ENCODE assay signal across 8 cellular contexts in the genomic region with DNA sequence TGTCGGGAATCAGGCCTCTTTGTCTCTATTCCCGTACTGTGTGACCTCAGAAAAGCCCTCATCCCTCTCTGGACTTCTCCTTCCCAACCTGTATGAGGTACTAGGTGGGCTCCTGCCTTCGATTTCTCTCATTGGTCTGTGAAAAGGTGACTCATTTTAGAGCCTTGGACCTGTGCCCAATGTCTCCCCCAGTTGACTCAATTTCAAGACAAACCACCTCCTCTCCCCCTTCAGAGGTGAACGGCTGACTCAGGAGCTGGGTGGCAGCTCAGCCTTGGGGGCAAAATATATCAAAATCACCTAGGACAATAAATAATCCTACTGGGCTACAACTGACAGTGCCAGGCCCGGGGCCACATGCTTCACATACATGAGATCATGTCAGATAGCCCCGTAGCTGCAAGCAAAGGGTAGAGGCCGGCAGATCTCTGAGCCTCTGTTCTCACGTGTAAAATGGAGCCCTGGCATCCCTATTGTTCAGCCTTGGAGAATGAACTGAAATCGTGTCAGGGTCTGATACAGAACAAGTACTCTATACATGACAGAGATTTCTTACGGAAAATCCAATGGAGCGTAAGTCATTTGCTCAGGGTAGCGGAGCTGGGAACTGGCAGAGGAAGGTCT. TPM values are rescaled to one million over a fixed set of nuclear protein-coding genes. Genes with fewer than 3 reads are reported as not detected.
A peak's percentile ranks its signal among the peaks of the same experiment; 100 is the strongest.
DNase-seq lines count a peak whose midpoint lies in the region; ATAC-seq, FAIRE-seq and TF ChIP-seq lines count a peak whose summit lies in the region.

No MANE protein-coding gene starts in this region.

- peak; percentile 7 for FAIRE-seq in A549 (lab: Jason Lieb, UNC)

- peaks cover 31% of the 10 kb centered on the region for H3K4me1 ChIP-seq in A549

- no peak for TF ChIP-seq RAD21 in A549 (conservative IDR thresholded peaks at IDR 0.05 in 1 of 2, IDR thresholded peaks at IDR 0.05 in 1 of 2)

- H3K4me3 ChIP-seq in A549 (peak overlapping the region; percentile 64), coronary artery (peak overlapping the region; percentile 94)

- peak overlapping the region; percentile 88 to 93 for H3K27ac ChIP-seq in A549
- peak overlapping the region; percentile 94 to 98 for H3K27ac ChIP-seq in coronary artery

- H3K9me3 Mint-ChIP-seq in activated B cell treated with CpG ODN at 0.5 μM for 24 hours, result no peaks in the 10 kb centered on the region

- peaks cover 63% of the 10 kb centered on the region for H3K4me1 Mint-ChIP-seq in activated B cell treated with CpG ODN at 0.5 μM for 24 hours

- H3K27me3 Mint-ChIP-seq in activated B cell treated with CpG ODN at 0.5 μM for 24 hours, result no peaks in the 10 kb centered on the region

- H3K4me2 ChIP-seq in A549, result peak overlapping the region; percentile 95

- POLR2A ChIA-PET in A549 (lab: Yijun Ruan, JAX), result interaction anchor here (0.6 to 2.4 kb wide), 21 partner anchors 12 to 1144 kb away, joined by 3 to 71 read pairs (median 5); partner anchors contain the start of genes ACTMAP, B9D2, EGLN2 and NUMBL
- POLR2A ChIA-PET in activated B cell treated with CpG ODN at 0.5 μM for 24 hours (lab: Charles Lee), result interaction anchor here (0.6 to 2.4 kb wide), 22 partner anchors 10 to 548 kb away, joined by 3 to 53 read pairs (median 4); partner anchors contain the start of genes ACTMAP, EGLN2, HNRNPUL1 and NUMBL

- DNase-seq in A549 (ENCODE audit: low read depth in 1 of 2, low spot score in 1 of 2) (peak; percentile 93 to 96), HPDE6-E6E7 (ENCODE audit: extremely low spot score) (peak; percentile 79), activated B cell treated with CpG ODN at 0.5 μM for 24 hours (peak; percentile 26), coronary artery (ENCODE audit: low spot score) (no peak), middle frontal gyrus (ENCODE audit: extremely low spot score, low spot score) (peak; percentile 6), NCI-H1092 treated with DMSO at 0.1 percent for 48 hours (lab: John Stamatoyannopoulos, UW) (no peak)
- DNase-seq in stimulated activated CD8-positive, alpha-beta memory T cell treated with anti-CD3 and anti-CD28 coated beads, Interleukin-4, amount 100 ng/mL, for 4 hours (ENCODE audit: low read depth in 2 of 2, low spot score in 1 of 2), result peak; percentile 67 to 71

- ATAC-seq in A549, result peak; percentile 5 to 17
- no peak for ATAC-seq in activated B cell treated with CpG ODN at 0.5 μM for 24 hours (ENCODE audit: low read depth)
- ATAC-seq in HG03521 (IDR thresholded peaks at IDR 0.05; ENCODE audit: unreplicated experiment), result no peak

- H3K27ac Mint-ChIP-seq in activated B cell treated with CpG ODN at 0.5 μM for 24 hours, result peak overlapping the region; percentile 95

- WGBS in A549 (ENCODE audit: missing lambda C conversion rate), result under 1% methylated on average over 12 of the region's 12 CpGs

- H3K4me3 Mint-ChIP-seq in activated B cell treated with CpG ODN at 0.5 μM for 24 hours, result peak overlapping the region; percentile 90

- peaks cover 36% of the 10 kb centered on the region for H3K36me3 Mint-ChIP-seq in activated B cell treated with CpG ODN at 0.5 μM for 24 hours (ENCODE audit: low read depth)

- intact Hi-C loops in activated B cell treated with CpG ODN at 0.5 μM for 24 hours (cut with micrococcal nuclease), result loop anchor here (1.0 to 10.0 kb wide), 8 partner anchors 26 to 636 kb away; partner anchors contain the start of genes ACTMAP, NUMBL and TGFB1

- CTCF ChIA-PET in A549 (lab: Yijun Ruan, JAX) (interaction anchor here (0.6 to 2.4 kb wide), 18 partner anchors 9 to 546 kb away, joined by 3 to 23 read pairs (median 3); partner anchors contain the start of gene EGLN2), activated B cell treated with CpG ODN at 0.5 μM for 24 hours (lab: Charles Lee) (interaction anchor here (1.0 to 1.8 kb wide), 4 partner anchors 53 to 96 kb away, joined by 3 to 8 read pairs (median 4); no protein-coding TSS in a partner anchor)

- no peak for TF ChIP-seq EP300 in A549 (IDR thresholded peaks at IDR 0.05)

- H3K9me3 ChIP-seq in A549, result no peaks in the 10 kb centered on the region

- TF ChIP-seq CTCF in A549 (IDR thresholded peaks at IDR 0.05), result no peak
- TF ChIP-seq CTCF in activated B cell treated with CpG ODN at 0.5 μM for 24 hours (IDR thresholded peaks at IDR 0.05), result no peak
- TF ChIP-seq CTCF in coronary artery (IDR thresholded peaks at IDR 0.05), result no peak

- TF ChIP-seq POLR2A in A549 (IDR thresholded peaks at IDR 0.05; ENCODE audit: low read length), result no peak

TF ChIP-seq in A549, 52 proteins besides CTCF, POLR2A, EP300 and RAD21 (continues in another document):
- TF ChIP-seq KDM5A (IDR thresholded peaks at IDR 0.05), result no peak
- TF ChIP-seq HES2 (IDR thresholded peaks at IDR 0.05), result no peak
- TF ChIP-seq EHF (CRISPR knock-in tag; IDR thresholded peaks at IDR 0.05), result peak; percentile 82; the same call in 1 of the 2 replicates
- TF ChIP-seq, protein P1, sequence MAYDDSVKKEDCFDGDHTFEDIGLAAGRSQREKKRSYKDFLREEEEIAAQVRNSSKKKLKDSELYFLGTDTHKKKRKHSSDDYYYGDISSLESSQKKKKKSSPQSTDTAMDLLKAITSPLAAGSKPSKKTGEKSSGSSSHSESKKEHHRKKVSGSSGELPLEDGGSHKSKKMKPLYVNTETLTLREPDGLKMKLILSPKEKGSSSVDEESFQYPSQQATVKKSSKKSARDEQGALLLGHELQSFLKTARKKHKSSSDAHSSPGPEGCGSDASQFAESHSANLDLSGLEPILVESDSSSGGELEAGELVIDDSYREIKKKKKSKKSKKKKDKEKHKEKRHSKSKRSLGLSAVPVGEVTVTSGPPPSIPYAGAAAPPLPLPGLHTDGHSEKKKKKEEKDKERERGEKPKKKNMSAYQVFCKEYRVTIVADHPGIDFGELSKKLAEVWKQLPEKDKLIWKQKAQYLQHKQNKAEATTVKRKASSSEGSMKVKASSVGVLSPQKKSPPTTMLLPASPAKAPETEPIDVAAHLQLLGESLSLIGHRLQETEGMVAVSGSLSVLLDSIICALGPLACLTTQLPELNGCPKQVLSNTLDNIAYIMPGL (CRISPR knock-in tag; IDR thresholded peaks at IDR 0.05; ENCODE audit: borderline replicate concordance), result no peak
- TF ChIP-seq, protein P2, sequence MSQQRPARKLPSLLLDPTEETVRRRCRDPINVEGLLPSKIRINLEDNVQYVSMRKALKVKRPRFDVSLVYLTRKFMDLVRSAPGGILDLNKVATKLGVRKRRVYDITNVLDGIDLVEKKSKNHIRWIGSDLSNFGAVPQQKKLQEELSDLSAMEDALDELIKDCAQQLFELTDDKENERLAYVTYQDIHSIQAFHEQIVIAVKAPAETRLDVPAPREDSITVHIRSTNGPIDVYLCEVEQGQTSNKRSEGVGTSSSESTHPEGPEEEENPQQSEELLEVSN (IDR thresholded peaks at IDR 0.05; ENCODE audit: borderline replicate concordance, low read depth), result no peak
- no peak for TF ChIP-seq SMC3 (IDR thresholded peaks at IDR 0.05)

RNA-seq across cellular contexts. Expression of gene COQ8B, which starts 0.5 kb away (rescaled TPM):
- polyA plus RNA-seq in A549 (2011; rRNA removed) (43.9 and 47.2 TPM in 2 replicates), A549 (2017; fragmentation: RNase III; extraction: RNeasy Plus Mini Kit Qiagen cat#74134 plus additional on column Dnase treatment) (55.3 to 64.9 TPM (median 63.6 TPM) in 3 replicates)
- polyA plus RNA-seq in A549 (2012; cell fraction: cytosol; rRNA removed), result 55.5 and 70.2 TPM in 2 replicates
- polyA plus RNA-seq in A549 (2012; cell fraction: nucleus; rRNA removed), result 158 and 174 TPM in 2 replicates
- polyA minus RNA-seq in A549 (2011; rRNA and poly(A)+ RNA removed), result 55.3 TPM in 2 replicates
- total RNA-seq in activated B cell treated with CpG ODN at 0.5 μM for 24 hours, result 34.4 and 38.5 TPM in 2 replicates

RNA-seq across cellular contexts. Expression of gene ITPKC, which starts 0.8 kb away (rescaled TPM):
- polyA plus RNA-seq in A549 (2011; rRNA removed), result 6.5 and 8.7 TPM in 2 replicates
- polyA plus RNA-seq in A549 (2012; cell fraction: cytosol; rRNA removed), result 6.6 and 7.7 TPM in 2 replicates
- 10.7 and 10.9 TPM in 2 replicates for polyA plus RNA-seq in A549 (2012; cell fraction: nucleus; rRNA removed)
- 7.9 to 8.6 TPM (median 8.1 TPM) in 3 replicates for polyA plus RNA-seq in A549 (2017; fragmentation: RNase III; extraction: RNeasy Plus Mini Kit Qiagen cat#74134 plus additional on column Dnase treatment)
- polyA minus RNA-seq in A549 (2011; rRNA and poly(A)+ RNA removed), result 13.8 and 14.2 TPM in 2 replicates
- total RNA-seq in activated B cell treated with CpG ODN at 0.5 μM for 24 hours, result 13.0 and 13.3 TPM in 2 replicates

RNA-seq across cellular contexts. Expression of gene NUMBL, which starts 25.7 kb away (rescaled TPM):
- 19.4 and 21.1 TPM in 2 replicates for polyA plus RNA-seq in A549 (2011; rRNA removed)
- polyA plus RNA-seq in A549 (2012; cell fraction: cytosol; rRNA removed), result 41.5 and 47.8 TPM in 2 replicates
- 114 and 125 TPM in 2 replicates for polyA plus RNA-seq in A549 (2012; cell fraction: nucleus; rRNA removed)
- polyA plus RNA-seq in A549 (2017; fragmentation: RNase III; extraction: RNeasy Plus Mini Kit Qiagen cat#74134 plus additional on column Dnase treatment), result 26.6 to 29.7 TPM (median 28.7 TPM) in 3 replicates
- polyA minus RNA-seq in A549 (2011; rRNA and poly(A)+ RNA removed), result 13.8 and 13.9 TPM in 2 replicates
- total RNA-seq in activated B cell treated with CpG ODN at 0.5 μM for 24 hours, result 4.4 and 11.8 TPM in 2 replicates

RNA-seq across cellular contexts. Expression of gene ACTMAP, which starts 34.1 kb away (rescaled TPM):
- 7.8 and 11.7 TPM in 2 replicates for polyA plus RNA-seq in A549 (2011; rRNA removed)
- 13.0 and 16.7 TPM in 2 replicates for polyA plus RNA-seq in A549 (2012; cell fraction: cytosol; rRNA removed)
- 40.2 and 46.1 TPM in 2 replicates for polyA plus RNA-seq in A549 (2012; cell fraction: nucleus; rRNA removed)
- polyA plus RNA-seq in A549 (2017; fragmentation: RNase III; extraction: RNeasy Plus Mini Kit Qiagen cat#74134 plus additional on column Dnase treatment), result 14.1 to 18.5 TPM (median 14.8 TPM) in 3 replicates
- polyA minus RNA-seq in A549 (2011; rRNA and poly(A)+ RNA removed), result 13.9 and 15.5 TPM in 2 replicates
- total RNA-seq in activated B cell treated with CpG ODN at 0.5 μM for 24 hours, result 8.5 and 12.7 TPM in 2 replicates

RNA-seq across cellular contexts. Expression of gene SNRPA, which starts 34.9 kb away (rescaled TPM):
- polyA plus RNA-seq in A549 (2011; rRNA removed), result 235 and 236 TPM in 2 replicates
- 265 and 288 TPM in 2 replicates for polyA plus RNA-seq in A549 (2012; cell fraction: cytosol; rRNA removed)
- polyA plus RNA-seq in A549 (2012; cell fraction: nucleus; rRNA removed), result 267 and 341 TPM in 2 replicates
- polyA plus RNA-seq in A549 (2017; fragmentation: RNase III; extraction: RNeasy Plus Mini Kit Qiagen cat#74134 plus additional on column Dnase treatment), result 141 to 155 TPM (median 143 TPM) in 3 replicates
- 390 and 504 TPM in 2 replicates for polyA minus RNA-seq in A549 (2011; rRNA and poly(A)+ RNA removed)
- total RNA-seq in activated B cell treated with CpG ODN at 0.5 μM for 24 hours, result 138 TPM in 2 replicates

Comparison
In these comparisons a context has a peak if more than half of its experiments do, and no peak if none do; other contexts are left out.
1. ATAC-seq: peak in A549 (2 of 2); none in activated B cell treated with CpG ODN at 0.5 μM for 24 hours (single experiment) and HG03521 (single experiment).
2. DNase-seq: peak in A549 (2 of 2), HPDE6-E6E7 (single experiment), activated B cell treated with CpG ODN at 0.5 μM for 24 hours (single experiment), middle frontal gyrus (single experiment) and stimulated activated CD8-positive, alpha-beta memory T cell treated with anti-CD3 and anti-CD28 coated beads, Interleukin-4, amount 100 ng/mL, for 4 hours (2 of 2); none in coronary artery (single experiment) and NCI-H1092 treated with DMSO at 0.1 percent for 48 hours (single experiment).